In genomic region chr20:38725458-38725958, GRCh38 we compare ENCODE assay signal across 1 cellular context.
TF ChIP-seq lines count a peak whose summit lies in the region.

No MANE protein-coding gene starts in this region.

TF ChIP-seq in HepG2, 621 proteins besides CTCF, POLR2A, EP300 and RAD21 (continued from another document):
- no peak for TF ChIP-seq NFAT5 (CRISPR knock-in tag; IDR thresholded peaks at IDR 0.05)
- TF ChIP-seq SNAPC4 (CRISPR knock-in tag; IDR thresholded peaks at IDR 0.05), result no peak
- 0 out of 2 replicates have a peak, but pooled peaks have one; percentile 40 for TF ChIP-seq MTA1 (CRISPR knock-in tag; IDR thresholded peaks at IDR 0.05; ENCODE audit: borderline replicate concordance)
- TF ChIP-seq ZNF777 (CRISPR knock-in tag; IDR thresholded peaks at IDR 0.05), result no peak
- no peak for TF ChIP-seq ZNF230 (CRISPR knock-in tag; IDR thresholded peaks at IDR 0.05)
- TF ChIP-seq HIC2 (CRISPR knock-in tag; IDR thresholded peaks at IDR 0.05; ENCODE audit: low read depth), result no peak
- peak; percentile 75 for TF ChIP-seq EZH2 (conservative IDR thresholded peaks at IDR 0.05; ENCODE audit: low read depth, low read length)
- 0 out of 2 replicates have a peak, but pooled peaks have one; percentile 3 for TF ChIP-seq BHLHE40 (IDR thresholded peaks at IDR 0.05; ENCODE audit: low read length)
